Comparison of ENCODE assay signal across 1 cellular context in genomic region chr3:177194319-177194718, GRCh38.
TF ChIP-seq lines count a peak whose summit lies in the region.

No MANE protein-coding gene starts in this region.

TF ChIP-seq in SK-N-SH, 30 proteins besides CTCF, POLR2A, EP300 and RAD21 (continued from another document):
- TF ChIP-seq IRF3 (IDR thresholded peaks at IDR 0.05; ENCODE audit: low read depth, low read length): no peak
- TF ChIP-seq MXI1 (IDR thresholded peaks at IDR 0.05; ENCODE audit: low read depth, low read length): no peak
- TF ChIP-seq REST (IDR thresholded peaks at IDR 0.05; ENCODE audit: low read depth, low read length): no peak
- TF ChIP-seq TAF1 (IDR thresholded peaks at IDR 0.05; ENCODE audit: borderline replicate concordance, low read depth, low read length): no peak
- no peak for TF ChIP-seq USF2 (IDR thresholded peaks at IDR 0.05; ENCODE audit: borderline replicate concordance, low read depth, low read length)
- TF ChIP-seq JUND (IDR thresholded peaks at IDR 0.05): no peak
- no peak for TF ChIP-seq USF1 (IDR thresholded peaks at IDR 0.05; ENCODE audit: borderline replicate concordance, low read depth)
- no peak for TF ChIP-seq GABPA (IDR thresholded peaks at IDR 0.05; ENCODE audit: low read depth)
- no peak for TF ChIP-seq FOSL2 (IDR thresholded peaks at IDR 0.05; ENCODE audit: borderline replicate concordance, low read depth)
